19 cellular contexts compared by ENCODE assay signal in genomic region chr2:214014551-214015230, GRCh38.
"Had no signal": no experiment of that assay in that cellular context is flagged by ENCODE, and none has a peak within 500 bp of the region (broad histone marks: within the 10 kb centered on the region; RNA-seq: fewer than 3 reads in every experiment).

No MANE protein-coding gene starts in this region.

- H3K27me3 Mint-ChIP-seq: dendritic cell treated with granulocyte-macrophage colony-stimulating factor and Interleukin-4, amounts not matched to agents 40 ng/mL and 50 ng/mL, for 4 days; effector memory CD8-positive, alpha-beta T cell; stimulated activated memory B cell treated with anti-CD40 and anti-IgM and Interleukin-4, amounts not matched to agents 10 μg/mL and 1 μg/mL and 100 μg/mL, for 72 hours; stimulated activated naive CD8-positive, alpha-beta T cell treated with anti-CD3 and anti-CD28 coated beads, Interleukin-15, Interleukin-2, amounts not matched to agents 100 ng/mL and 50 ng/mL, for 24 hours had no signal

- H3K36me3 ChIP-seq: heart left ventricle, ovary, spleen, tibial artery, upper lobe of left lung, uterus had no signal

- H3K4me3 Mint-ChIP-seq: dendritic cell treated with granulocyte-macrophage colony-stimulating factor and Interleukin-4, amounts not matched to agents 40 ng/mL and 50 ng/mL, for 4 days; effector memory CD8-positive, alpha-beta T cell; natural killer cell; neural crest cell; stimulated activated memory B cell treated with anti-CD40 and anti-IgM and Interleukin-4, amounts not matched to agents 10 μg/mL and 1 μg/mL and 100 μg/mL, for 72 hours; stimulated activated naive CD8-positive, alpha-beta T cell treated with anti-CD3 and anti-CD28 coated beads, Interleukin-15, Interleukin-2, amounts not matched to agents 100 ng/mL and 50 ng/mL, for 24 hours had no signal

- H3K4me3 ChIP-seq: heart left ventricle, mucosa of descending colon, ovary, spleen, tibial artery, upper lobe of left lung, uterus had no signal

- H3K4me1 ChIP-seq: spleen, upper lobe of left lung, uterus had no signal

- H3K27ac Mint-ChIP-seq: dendritic cell treated with granulocyte-macrophage colony-stimulating factor and Interleukin-4, amounts not matched to agents 40 ng/mL and 50 ng/mL, for 4 days; effector memory CD8-positive, alpha-beta T cell; natural killer cell; stimulated activated memory B cell treated with anti-CD40 and anti-IgM and Interleukin-4, amounts not matched to agents 10 μg/mL and 1 μg/mL and 100 μg/mL, for 72 hours; stimulated activated naive CD8-positive, alpha-beta T cell treated with anti-CD3 and anti-CD28 coated beads, Interleukin-15, Interleukin-2, amounts not matched to agents 100 ng/mL and 50 ng/mL, for 24 hours had no signal

- DNase-seq: effector memory CD8-positive, alpha-beta T cell; heart left ventricle; hippocampal formation; kidney glomerular epithelial cell; mucosa of descending colon; natural killer cell; ovary; right cardiac atrium; spleen; stimulated activated CD4-positive, alpha-beta T cell treated with anti-CD3 and anti-CD28 coated beads, Interleukin-15, amount 100 ng/mL, for 24 hours; stimulated activated CD4-positive, alpha-beta T cell treated with anti-CD3 and anti-CD28 coated beads, Interleukin-1b, Interleukin-23, amount 100 ng/mL, for 48 hours; stimulated activated CD4-positive, alpha-beta T cell treated with anti-CD3 and anti-CD28 coated beads, Interleukin-4, amount 100 ng/mL, for 24 hours; tibial artery; upper lobe of left lung; uterus had no signal

- H3K9me3 Mint-ChIP-seq: neural crest cell; stimulated activated naive CD8-positive, alpha-beta T cell treated with anti-CD3 and anti-CD28 coated beads, Interleukin-15, Interleukin-2, amounts not matched to agents 100 ng/mL and 50 ng/mL, for 24 hours had no signal

- ATAC-seq: effector memory CD8-positive, alpha-beta T cell; heart left ventricle; mucosa of descending colon; natural killer cell; right cardiac atrium; stimulated activated memory B cell treated with anti-CD40 and anti-IgM and Interleukin-4, amounts not matched to agents 10 μg/mL and 1 μg/mL and 100 μg/mL, for 72 hours had no signal

- H3K4me1 Mint-ChIP-seq: natural killer cell; neural crest cell; stimulated activated memory B cell treated with anti-CD40 and anti-IgM and Interleukin-4, amounts not matched to agents 10 μg/mL and 1 μg/mL and 100 μg/mL, for 72 hours had no signal

- H3K36me3 Mint-ChIP-seq: natural killer cell; stimulated activated memory B cell treated with anti-CD40 and anti-IgM and Interleukin-4, amounts not matched to agents 10 μg/mL and 1 μg/mL and 100 μg/mL, for 72 hours had no signal

- H3K27ac ChIP-seq: heart left ventricle, ovary, spleen, tibial artery, upper lobe of left lung, uterus had no signal

- H3K27me3 ChIP-seq: heart left ventricle, ovary, spleen, tibial artery, upper lobe of left lung, uterus had no signal

- H3K9me3 ChIP-seq: heart left ventricle, mucosa of descending colon, ovary, spleen, tibial artery, upper lobe of left lung, uterus had no signal
